ENCODE assay signal across 9 cellular contexts in genomic region chr6:167898673-167899311, GRCh38.
DNase-seq lines count a peak whose midpoint lies in the region; ATAC-seq and TF ChIP-seq lines count a peak whose summit lies in the region.
"Had no signal": no experiment of that assay in that cellular context is flagged by ENCODE, and none has a peak within 500 bp of the region (broad histone marks: within the 10 kb centered on the region; RNA-seq: fewer than 3 reads in every experiment).

No MANE protein-coding gene starts in this region.

- H3K27ac ChIP-seq in HEK293 (ENCODE audit: extremely low read depth, low read depth, low read length) = no peak overlapping the region

- H3K4me1 ChIP-seq in HEK293 (ENCODE audit: control insufficient read depth, insufficient read depth, low read length) = no peaks in the 10 kb centered on the region

- CTCF ChIA-PET in HEK293 (lab: Yijun Ruan, JAX) = interaction anchor here (0.5 to 2.2 kb wide), 11 partner anchors 8 to 681 kb away, joined by 3 to 9 read pairs (median 3); no protein-coding TSS in a partner anchor

- DNase-seq in DMS153 (lab: John Stamatoyannopoulos, UW) = peak; percentile 2
- peak; percentile 60 for DNase-seq in NCI-H69 (lab: John Stamatoyannopoulos, UW)
- DNase-seq in cerebellar cortex (ENCODE audit: low spot score) = peak; percentile 52
- DNase-seq in lung microvascular endothelial cell (ENCODE audit: low read depth in 2 of 2) = peak; percentile 63 to 65
- DNase-seq in stimulated activated CD4-positive, alpha-beta T cell treated with anti-CD3 and anti-CD28 coated beads, Interleukin-2, amount 100 ng/mL, for 48 hours = no peak
- no peak for DNase-seq in COR-L47 (lab: John Stamatoyannopoulos, UW)
- DNase-seq: left cardiac atrium had no signal

- POLR2A ChIA-PET in HEK293 (lab: Yijun Ruan, JAX) = interaction anchor here (0.6 kb wide), 1 partner anchor 548 kb away, joined by 3 read pairs; no protein-coding TSS in a partner anchor

- peaks cover 9 to 77% of the 10 kb centered on the region in 2 experiments for H3K36me3 ChIP-seq in HEK293 (ENCODE audit: control insufficient read depth in 2 of 2, insufficient read depth in 1 of 2, low read length in 2 of 2)

- peak; percentile 21; the same call in 1 of the 2 replicates for TF ChIP-seq CTCF in HEK293 (tag by site-specific recombination; IDR thresholded peaks at IDR 0.05)

- H3K9me3 ChIP-seq in HEK293 (ENCODE audit: control insufficient read depth, insufficient read depth, low read depth, low read length) = no peaks in the 10 kb centered on the region

- no peak for ATAC-seq in GM18873 (IDR thresholded peaks at IDR 0.05; ENCODE audit: low FRiP score, unreplicated experiment)

- no peak overlapping the region for H3K4me3 ChIP-seq in HEK293 (ENCODE audit: low read depth, low read length)

TF ChIP-seq in HEK293, 187 proteins besides CTCF, POLR2A, EP300 and RAD21:
- TF ChIP-seq ZNF654 (tag by site-specific recombination; IDR thresholded peaks at IDR 0.05; ENCODE audit: low read depth) (peak; percentile 61), ZNF660 (tag by site-specific recombination; IDR thresholded peaks at IDR 0.05) (0 out of 2 replicates have a peak, but pooled peaks have one; percentile 22), PRDM10 (tag by site-specific recombination; IDR thresholded peaks at IDR 0.05) (no peak)
TF ChIP-seq in HEK293: peak in this region for 2.

Comparison
In these comparisons a context has a peak if more than half of its experiments do, and no peak if none do; other contexts are left out.
1. DNase-seq: peak in DMS153 (single experiment), NCI-H69 (single experiment), cerebellar cortex (single experiment) and lung microvascular endothelial cell (2 of 2); none in stimulated activated CD4-positive, alpha-beta T cell treated with anti-CD3 and anti-CD28 coated beads, Interleukin-2, amount 100 ng/mL, for 48 hours (0 of 2) and COR-L47 (single experiment).